In genomic region chr9:7284517-7284916, GRCh38 we compare ENCODE assay signal across 21 cellular contexts.
"Had no signal": no experiment of that assay in that cellular context is flagged by ENCODE, and none has a peak within 500 bp of the region (broad histone marks: within the 10 kb centered on the region; RNA-seq: fewer than 3 reads in every experiment).

No MANE protein-coding gene starts in this region.

- H3K4me1 ChIP-seq: esophagus squamous epithelium, pancreas, suprapubic skin, thyroid gland, upper lobe of left lung, uterus had no signal

- H3K27ac ChIP-seq: esophagus squamous epithelium, pancreas, suprapubic skin, thyroid gland, upper lobe of left lung, uterus had no signal

- FAIRE-seq: colon, pancreas, small intestine had no signal

- ATAC-seq: effector memory CD8-positive, alpha-beta T cell; left lobe of liver; natural killer cell treated with Interleukin-12 subunit alpha and Interleukin-12 subunit beta and Interleukin-15 and Interleukin-18, amount 100 ng/mL, for 72 hours; pancreas; right cardiac atrium had no signal

- H3K36me3 ChIP-seq: esophagus squamous epithelium, pancreas, suprapubic skin, thyroid gland, upper lobe of left lung, uterus had no signal

- DNase-seq: effector memory CD8-positive, alpha-beta T cell; esophagus squamous epithelium; foreskin fibroblast; kidney glomerular epithelial cell; midbrain; occipital lobe; pancreas; right cardiac atrium; small intestine; stimulated activated CD4-positive, alpha-beta T cell treated with anti-CD3 and anti-CD28 coated beads, Interleukin-12 subunit alpha, Interleukin-12 subunit beta, amount 100 ng/mL, for 4 hours; stimulated activated naive CD4-positive, alpha-beta T cell; thyroid gland; upper lobe of left lung; uterus had no signal

- H3K27me3 Mint-ChIP-seq: dendritic cell treated with granulocyte-macrophage colony-stimulating factor and Interleukin-4, amounts not matched to agents 40 ng/mL and 50 ng/mL, for 4 days had no signal

- H3K27ac Mint-ChIP-seq: dendritic cell treated with granulocyte-macrophage colony-stimulating factor and Interleukin-4, amounts not matched to agents 40 ng/mL and 50 ng/mL, for 4 days; effector memory CD8-positive, alpha-beta T cell; memory B cell; natural killer cell treated with Interleukin-12 subunit alpha and Interleukin-12 subunit beta and Interleukin-15 and Interleukin-18, amount 100 ng/mL, for 72 hours; progenitor cell of endocrine pancreas had no signal

- H3K4me3 ChIP-seq: esophagus squamous epithelium, pancreas, suprapubic skin, thyroid gland, upper lobe of left lung, uterus had no signal

- H3K27me3 ChIP-seq: esophagus squamous epithelium, pancreas, thyroid gland, upper lobe of left lung, uterus had no signal

- H3K36me3 Mint-ChIP-seq: memory B cell had no signal

- H3K9me3 ChIP-seq: esophagus squamous epithelium, pancreas, suprapubic skin, thyroid gland, upper lobe of left lung, uterus had no signal

- H3K4me3 Mint-ChIP-seq: dendritic cell treated with granulocyte-macrophage colony-stimulating factor and Interleukin-4, amounts not matched to agents 40 ng/mL and 50 ng/mL, for 4 days; effector memory CD8-positive, alpha-beta T cell; memory B cell; natural killer cell treated with Interleukin-12 subunit alpha and Interleukin-12 subunit beta and Interleukin-15 and Interleukin-18, amount 100 ng/mL, for 72 hours had no signal
